In the genomic region with DNA sequence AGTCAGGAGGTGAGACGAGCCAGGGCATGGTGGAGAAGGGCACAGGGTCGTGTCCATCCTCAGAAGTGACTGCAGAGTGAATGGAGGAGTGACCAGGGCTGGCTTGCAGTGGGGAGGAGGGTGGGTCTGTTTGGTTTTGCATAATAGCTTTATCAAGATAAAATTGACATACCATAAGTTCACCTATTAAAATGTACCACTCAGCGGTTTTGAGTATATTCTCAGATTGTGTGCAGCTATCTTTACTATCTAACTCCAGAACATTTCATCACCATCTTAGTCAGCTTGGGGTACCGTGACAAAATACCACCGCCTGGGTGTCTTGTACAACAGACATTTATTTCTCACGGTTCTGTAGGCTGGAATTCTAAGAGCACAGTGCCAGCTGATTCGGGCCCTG, we compare ENCODE assay signal across 28 cellular contexts.
"Had no signal": no experiment of that assay in that cellular context is flagged by ENCODE, and none has a peak within 500 bp of the region (broad histone marks: within the 10 kb centered on the region; RNA-seq: fewer than 3 reads in every experiment).

No MANE protein-coding gene starts in this region.

- H3K4me3 Mint-ChIP-seq: activated CD4-positive, alpha-beta memory T cell treated with anti-CD3 and anti-CD28 coated beads, Interleukin-2, amount 10 ng/mL, durations not matched to agents 7 days and 5 days; activated CD8-positive, alpha-beta memory T cell treated with anti-CD3 and anti-CD28 coated beads, Interleukin-2, amount 10 ng/mL, durations not matched to agents 7 days and 5 days; activated naive CD4-positive, alpha-beta T cell treated with anti-CD3 and anti-CD28 coated beads, Interleukin-2, amount 10 ng/mL, durations not matched to agents 7 days and 5 days; activated naive CD8-positive, alpha-beta T cell; activated naive CD8-positive, alpha-beta T cell treated with anti-CD3 and anti-CD28 coated beads, Interleukin-2, amount 50 U/mL, for 24 hours had no signal

- H3K4me1 ChIP-seq: SJCRH30 had no signal

- H3K27me3 Mint-ChIP-seq: activated CD4-positive, alpha-beta memory T cell treated with anti-CD3 and anti-CD28 coated beads, Interleukin-2, amount 10 ng/mL, durations not matched to agents 7 days and 5 days; activated CD8-positive, alpha-beta memory T cell treated with anti-CD3 and anti-CD28 coated beads, Interleukin-2, amount 10 ng/mL, durations not matched to agents 7 days and 5 days; activated naive CD4-positive, alpha-beta T cell treated with anti-CD3 and anti-CD28 coated beads, Interleukin-2, amount 10 ng/mL, durations not matched to agents 7 days and 5 days; activated naive CD8-positive, alpha-beta T cell; activated naive CD8-positive, alpha-beta T cell treated with anti-CD3 and anti-CD28 coated beads, Interleukin-2, amount 50 U/mL, for 24 hours had no signal

- H3K4me3 ChIP-seq: SJCRH30, SK-N-MC had no signal

- H3K27me3 ChIP-seq: brain microvascular endothelial cell, SJCRH30 had no signal

- H3K27ac Mint-ChIP-seq: activated CD4-positive, alpha-beta memory T cell treated with anti-CD3 and anti-CD28 coated beads, Interleukin-2, amount 10 ng/mL, durations not matched to agents 7 days and 5 days; activated CD8-positive, alpha-beta memory T cell treated with anti-CD3 and anti-CD28 coated beads, Interleukin-2, amount 10 ng/mL, durations not matched to agents 7 days and 5 days; activated naive CD4-positive, alpha-beta T cell treated with anti-CD3 and anti-CD28 coated beads, Interleukin-2, amount 10 ng/mL, durations not matched to agents 7 days and 5 days; activated naive CD8-positive, alpha-beta T cell; activated naive CD8-positive, alpha-beta T cell treated with anti-CD3 and anti-CD28 coated beads, Interleukin-2, amount 50 U/mL, for 24 hours had no signal

- H3K27ac ChIP-seq: brain microvascular endothelial cell, SJCRH30, SK-N-MC, WERI-Rb-1 had no signal

- ATAC-seq: activated CD8-positive, alpha-beta memory T cell treated with anti-CD3 and anti-CD28 coated beads, Interleukin-2, amount 10 ng/mL, durations not matched to agents 7 days and 5 days; activated naive CD8-positive, alpha-beta T cell treated with anti-CD3 and anti-CD28 coated beads, Interleukin-2, amount 50 U/mL, for 24 hours; Panc1 had no signal

- H3K4me1 Mint-ChIP-seq: activated CD4-positive, alpha-beta memory T cell treated with anti-CD3 and anti-CD28 coated beads, Interleukin-2, amount 10 ng/mL, durations not matched to agents 7 days and 5 days; activated CD8-positive, alpha-beta memory T cell treated with anti-CD3 and anti-CD28 coated beads, Interleukin-2, amount 10 ng/mL, durations not matched to agents 7 days and 5 days; activated naive CD4-positive, alpha-beta T cell treated with anti-CD3 and anti-CD28 coated beads, Interleukin-2, amount 10 ng/mL, durations not matched to agents 7 days and 5 days; activated naive CD8-positive, alpha-beta T cell treated with anti-CD3 and anti-CD28 coated beads, Interleukin-2, amount 50 U/mL, for 24 hours had no signal

- DNase-seq: activated CD4-positive, alpha-beta memory T cell treated with anti-CD3 and anti-CD28 coated beads, Interleukin-2, amount 10 ng/mL, durations not matched to agents 7 days and 5 days; activated CD4-positive, alpha-beta T cell treated with anti-CD3 and anti-CD28 coated beads for 1 hour; activated CD4-positive, alpha-beta T cell treated with anti-CD3 and anti-CD28 coated beads for 48 hours; activated CD4-positive, CD25-positive, alpha-beta regulatory T cell; activated CD8-positive, alpha-beta memory T cell treated with anti-CD3 and anti-CD28 coated beads for 24 hours; activated CD8-positive, alpha-beta memory T cell treated with anti-CD3 and anti-CD28 coated beads, Interleukin-2, amount 10 ng/mL, durations not matched to agents 7 days and 5 days; activated CD8-positive, alpha-beta memory T cell treated with anti-CD3 and anti-CD28 coated beads, Interleukin-2, amount 50 U/mL, for 48 hours; activated effector memory CD4-positive, alpha-beta T cell treated with Interleukin-2 at 50 U/mL for 16 hours; activated naive CD4-positive, alpha-beta T cell treated with anti-CD3 and anti-CD28 coated beads, Interleukin-2, amount 10 ng/mL, durations not matched to agents 7 days and 5 days; activated naive CD8-positive, alpha-beta T cell treated with anti-CD3 and anti-CD28 coated beads, Interleukin-2, amount 50 U/mL, for 24 hours; activated T-cell treated with anti-CD3 and anti-CD28 coated beads, Interleukin-2, amount 50 U/mL, for 48 hours; anterior cingulate cortex; brain microvascular endothelial cell; central memory CD4-positive, alpha-beta T cell; Karpas-422; NCI-H1105 treated with DMSO at 0.1 percent for 48 hours; NCI-H1436 treated with DMSO at 0.1 percent for 48 hours; NCI-H1694 treated with DMSO at 0.1 percent for 48 hours; NCI-H2029; NCI-H345; NCI-H524 treated with DMSO at 0.1 percent for 48 hours; SHP77; SJCRH30; T1000; WERI-Rb-1 had no signal
